Comparison of ENCODE assay signal across 7 cellular contexts in the genomic region with DNA sequence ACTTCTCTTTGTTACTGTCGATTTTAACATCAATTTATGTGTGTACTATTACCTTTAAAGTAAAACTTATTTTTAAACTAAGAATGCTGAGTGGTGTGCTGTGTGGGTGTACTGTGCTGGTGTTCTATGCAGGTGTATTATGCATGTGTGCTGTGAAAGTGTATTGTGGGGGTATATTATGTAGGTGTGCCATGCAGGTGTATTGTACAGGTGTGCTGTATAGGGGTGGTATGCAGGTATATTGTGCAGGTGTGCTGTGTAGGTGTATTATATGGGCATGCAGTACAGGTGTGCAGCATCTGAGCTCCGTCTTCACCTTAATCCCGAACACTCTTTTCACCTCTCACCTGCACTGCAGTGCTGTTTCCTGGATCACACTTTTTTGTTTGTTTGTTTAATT.
A peak's percentile ranks its signal among the peaks of the same experiment; 100 is the strongest.
DNase-seq lines count a peak whose midpoint lies in the region; ATAC-seq, FAIRE-seq and TF ChIP-seq lines count a peak whose summit lies in the region.
"Not testable (repeated sequence)": the region's sequence is repeated elsewhere in the genome, so short reads cannot be mapped to it uniquely, and the experiment has no call there.

No MANE protein-coding gene starts in this region.

- ATAC-seq in CD4-positive, CD25-positive, alpha-beta regulatory T cell (ENCODE audit: low read depth in 2 of 2); K562; natural killer cell treated with Interleukin-12 subunit alpha and Interleukin-12 subunit beta and Interleukin-15 and Interleukin-18, amount 100 ng/mL, for 72 hours: not testable (repeated sequence)

- not testable (repeated sequence) for H3K27ac ChIP-seq in CD4-positive, CD25-positive, alpha-beta regulatory T cell (ENCODE audit: insufficient read depth, low read length, poor library complexity, severe bottlenecking); K562 (ENCODE audit: extremely low read depth, low read depth, low read length)
- peak overlapping the region; percentile 87 for H3K27ac ChIP-seq in left ventricle myocardium inferior (replicated peaks)

- H3K36me3 Mint-ChIP-seq in CD4-positive, CD25-positive, alpha-beta regulatory T cell: peaks cover 14% of the 10 kb centered on the region
- peaks cover 15% of the 10 kb centered on the region for H3K36me3 Mint-ChIP-seq in activated CD4-positive, alpha-beta T cell treated with anti-CD3 and anti-CD28 coated beads, Interleukin-2, amount 10 ng/mL, durations not matched to agents 7 days and 5 days (ENCODE audit: low read depth)
- H3K36me3 Mint-ChIP-seq in activated naive CD4-positive, alpha-beta T cell treated with anti-CD3 and anti-CD28 coated beads for 36 hours (ENCODE audit: low read depth); natural killer cell treated with Interleukin-12 subunit alpha and Interleukin-12 subunit beta and Interleukin-15 and Interleukin-18, amount 100 ng/mL, for 72 hours: not testable (repeated sequence)

- intact Hi-C loops in activated naive CD4-positive, alpha-beta T cell treated with anti-CD3 and anti-CD28 coated beads for 36 hours (cut with micrococcal nuclease); K562 (cut with micrococcal nuclease); left ventricle myocardium inferior (cut with micrococcal nuclease): not testable (repeated sequence)

- H3K9me3 Mint-ChIP-seq in CD4-positive, CD25-positive, alpha-beta regulatory T cell; activated CD4-positive, alpha-beta T cell treated with anti-CD3 and anti-CD28 coated beads, Interleukin-2, amount 10 ng/mL, durations not matched to agents 7 days and 5 days; activated naive CD4-positive, alpha-beta T cell treated with anti-CD3 and anti-CD28 coated beads for 36 hours; natural killer cell treated with Interleukin-12 subunit alpha and Interleukin-12 subunit beta and Interleukin-15 and Interleukin-18, amount 100 ng/mL, for 72 hours: not testable (repeated sequence)

- H3K9me3 ChIP-seq in CD4-positive, CD25-positive, alpha-beta regulatory T cell (ENCODE audit: control insufficient read depth in 2 of 2, low read length in 2 of 2); Loucy (ENCODE audit: insufficient read depth, low read depth, low read length); K562 (replicated peaks; ENCODE audit: control insufficient read depth, insufficient read depth, low read depth, low read length); left ventricle myocardium inferior (replicated peaks): not testable (repeated sequence)

- not testable (repeated sequence) for H3F3A ChIP-seq in Loucy (ENCODE audit: low read depth)

- not testable (repeated sequence) for H3K4me1 ChIP-seq in CD4-positive, CD25-positive, alpha-beta regulatory T cell (ENCODE audit: control insufficient read depth, insufficient read depth, low read length, poor library complexity, severe bottlenecking)
- peaks cover 19% of the 10 kb centered on the region for H3K4me1 ChIP-seq in Loucy (ENCODE audit: insufficient read depth, low read length, poor library complexity, severe bottlenecking)
- H3K4me1 ChIP-seq in K562 (replicated peaks in 1 of 2; ENCODE audit: control insufficient read depth in 2 of 2, insufficient read depth in 2 of 2, low read length in 2 of 2): peaks cover 11 to 19% of the 10 kb centered on the region in 2 experiments; a peak in 4 of 5 replicates
- H3K4me1 ChIP-seq in left ventricle myocardium inferior: peaks cover 37% of the 10 kb centered on the region

- not testable (repeated sequence) for H3K27me3 Mint-ChIP-seq in CD4-positive, CD25-positive, alpha-beta regulatory T cell; activated CD4-positive, alpha-beta T cell treated with anti-CD3 and anti-CD28 coated beads, Interleukin-2, amount 10 ng/mL, durations not matched to agents 7 days and 5 days; activated naive CD4-positive, alpha-beta T cell treated with anti-CD3 and anti-CD28 coated beads for 36 hours (ENCODE audit: low read depth); natural killer cell treated with Interleukin-12 subunit alpha and Interleukin-12 subunit beta and Interleukin-15 and Interleukin-18, amount 100 ng/mL, for 72 hours

- DNase-seq in CD4-positive, CD25-positive, alpha-beta regulatory T cell; activated CD4-positive, alpha-beta T cell treated with anti-CD3 and anti-CD28 coated beads, Interleukin-2, amount 10 ng/mL, durations not matched to agents 7 days and 5 days; activated naive CD4-positive, alpha-beta T cell treated with anti-CD3 and anti-CD28 coated beads for 36 hours; K562 (ENCODE audit: extremely low read depth in 1 of 4, low spot score in 3 of 4); left ventricle myocardium inferior; natural killer cell treated with Interleukin-12 subunit alpha and Interleukin-12 subunit beta and Interleukin-15 and Interleukin-18, amount 100 ng/mL, for 72 hours (ENCODE audit: low spot score): not testable (repeated sequence)

- H3K4me2 ChIP-seq in Loucy (ENCODE audit: low read depth, low read length, poor library complexity, severe bottlenecking) (peak overlapping the region; percentile 65), K562 (ENCODE audit: insufficient read depth, low read length) (peak overlapping the region; percentile 49; the same call in 1 of the 2 replicates)

- H3K27me3 ChIP-seq in CD4-positive, CD25-positive, alpha-beta regulatory T cell (ENCODE audit: control insufficient read depth, insufficient read depth, low read length); Loucy (ENCODE audit: insufficient read depth, low read length, poor library complexity, severe bottlenecking); K562 (ENCODE audit: control insufficient read depth in 2 of 2, insufficient read depth in 2 of 2, low read length in 2 of 2); left ventricle myocardium inferior (ENCODE audit: low read depth): not testable (repeated sequence)

- H3K4me3 Mint-ChIP-seq in CD4-positive, CD25-positive, alpha-beta regulatory T cell: peak overlapping the region; percentile 31 to 73 (median 51)
- H3K4me3 Mint-ChIP-seq in activated CD4-positive, alpha-beta T cell treated with anti-CD3 and anti-CD28 coated beads, Interleukin-2, amount 10 ng/mL, durations not matched to agents 7 days and 5 days: peak overlapping the region; percentile 76
- H3K4me3 Mint-ChIP-seq in activated naive CD4-positive, alpha-beta T cell treated with anti-CD3 and anti-CD28 coated beads for 36 hours: peak overlapping the region; percentile 42
- peak overlapping the region; percentile 47 for H3K4me3 Mint-ChIP-seq in natural killer cell treated with Interleukin-12 subunit alpha and Interleukin-12 subunit beta and Interleukin-15 and Interleukin-18, amount 100 ng/mL, for 72 hours

- H3K36me3 ChIP-seq in CD4-positive, CD25-positive, alpha-beta regulatory T cell (ENCODE audit: control insufficient read depth, insufficient read depth, low read length); Loucy (ENCODE audit: insufficient read depth, low read length): not testable (repeated sequence)
- H3K36me3 ChIP-seq in K562 (ENCODE audit: control insufficient read depth, insufficient read depth, low read length) (peaks cover 30% of the 10 kb centered on the region; the same call in 2 of the 3 replicates), left ventricle myocardium inferior (peaks cover 14% of the 10 kb centered on the region)

- in situ Hi-C loops in K562 (cut with MboI): loop anchor here (5.0 kb wide), 1 partner anchor 597 kb away; no protein-coding TSS in a partner anchor

- H3K79me2 ChIP-seq in Loucy (ENCODE audit: insufficient read depth, low read length) (peaks cover 46% of the 10 kb centered on the region), K562 (ENCODE audit: control insufficient read depth, insufficient read depth, low read length) (peaks cover 44% of the 10 kb centered on the region)

- not testable (repeated sequence) for H4K20me1 ChIP-seq in Loucy (ENCODE audit: insufficient read depth, low read length, poor library complexity, severe bottlenecking); K562 (replicated peaks; ENCODE audit: control insufficient read depth, insufficient read depth, low read length)

- CTCF ChIA-PET in activated CD4-positive, alpha-beta T cell treated with anti-CD3 and anti-CD28 coated beads, Interleukin-2, amount 10 ng/mL, durations not matched to agents 7 days and 5 days (lab: Charles Lee); activated naive CD4-positive, alpha-beta T cell treated with anti-CD3 and anti-CD28 coated beads for 36 hours (lab: Charles Lee); K562 (lab: Yijun Ruan, JAX; ENCODE audit: low intra/inter-chr PET ratio): not testable (repeated sequence)

- POLR2A ChIA-PET in activated CD4-positive, alpha-beta T cell treated with anti-CD3 and anti-CD28 coated beads, Interleukin-2, amount 10 ng/mL, durations not matched to agents 7 days and 5 days (lab: Charles Lee): not testable (repeated sequence)
- POLR2A ChIA-PET in K562 (lab: Yijun Ruan, JAX): interaction anchor here (0.5 kb wide), 1 partner anchor 258 kb away, joined by 3 read pairs; no protein-coding TSS in a partner anchor

- not testable (repeated sequence) for H3K9ac ChIP-seq in Loucy (ENCODE audit: low read depth, low read length, poor library complexity, severe bottlenecking); K562 (ENCODE audit: insufficient read depth in 1 of 2, low read depth in 2 of 2, low read length in 2 of 2)

- not testable (repeated sequence) for H3K9me2 ChIP-seq in Loucy (replicated peaks; ENCODE audit: low read depth, low read length)

- H2AFZ ChIP-seq in Loucy (ENCODE audit: low read length); K562 (ENCODE audit: low read depth, low read length): not testable (repeated sequence)

- peak overlapping the region in 2 of 3 donors; percentile 32 to 46 for H3K27ac Mint-ChIP-seq in CD4-positive, CD25-positive, alpha-beta regulatory T cell
- H3K27ac Mint-ChIP-seq in activated CD4-positive, alpha-beta T cell treated with anti-CD3 and anti-CD28 coated beads, Interleukin-2, amount 10 ng/mL, durations not matched to agents 7 days and 5 days; activated naive CD4-positive, alpha-beta T cell treated with anti-CD3 and anti-CD28 coated beads for 36 hours; natural killer cell treated with Interleukin-12 subunit alpha and Interleukin-12 subunit beta and Interleukin-15 and Interleukin-18, amount 100 ng/mL, for 72 hours: not testable (repeated sequence)

- TF ChIP-seq EP300 in K562 (IDR thresholded peaks at IDR 0.05; ENCODE audit: low read length): not testable (repeated sequence)

- H3K4me3 ChIP-seq in CD4-positive, CD25-positive, alpha-beta regulatory T cell (ENCODE audit: low read depth, low read length); K562: not testable (repeated sequence)
- H3K4me3 ChIP-seq in Loucy (ENCODE audit: low read length, poor library complexity, severe bottlenecking) (peak overlapping the region; percentile 26), left ventricle myocardium inferior (peak overlapping the region; percentile 57)

- H3K9me1 ChIP-seq in K562 (ENCODE audit: control insufficient read depth, insufficient read depth, low read length): not testable (repeated sequence)

- WGBS in K562 (ENCODE audit: insufficient coverage, low coverage, missing lambda C conversion rate): 54% methylated on average over 2 of the region's 3 CpGs

- TF ChIP-seq RAD21 in K562 (CRISPR knock-in tag; conservative IDR thresholded peaks at IDR 0.05 in 1 of 2, IDR thresholded peaks at IDR 0.05 in 1 of 2): not testable (repeated sequence)

- not testable (repeated sequence) for TF ChIP-seq CTCF in Loucy (conservative IDR thresholded peaks at IDR 0.05; ENCODE audit: low read length); K562 (IDR thresholded peaks at IDR 0.05 in 2 of 3, conservative IDR thresholded peaks at IDR 0.05 in 1 of 3; ENCODE audit: insufficient read depth in 2 of 3, low read depth in 1 of 3, low read length in 3 of 3); left ventricle myocardium inferior (IDR thresholded peaks at IDR 0.05; ENCODE audit: borderline replicate concordance)

- not testable (repeated sequence) for TF ChIP-seq POLR2A in K562 (conservative IDR thresholded peaks at IDR 0.05)

- FAIRE-seq in K562 (lab: Jason Lieb, UNC): not testable (repeated sequence)

- not testable (repeated sequence) for BruUV-seq in K562 (replicated peaks; lab: Mats Ljungman, UMichigan)

- H3K4me1 Mint-ChIP-seq in CD4-positive, CD25-positive, alpha-beta regulatory T cell: peaks cover 6 to 55% (median 26%) of the 10 kb centered on the region in 4 donors
- H3K4me1 Mint-ChIP-seq in activated CD4-positive, alpha-beta T cell treated with anti-CD3 and anti-CD28 coated beads, Interleukin-2, amount 10 ng/mL, durations not matched to agents 7 days and 5 days: peaks cover 37% of the 10 kb centered on the region
- peaks cover 28% of the 10 kb centered on the region for H3K4me1 Mint-ChIP-seq in activated naive CD4-positive, alpha-beta T cell treated with anti-CD3 and anti-CD28 coated beads for 36 hours (ENCODE audit: low read depth)
- peaks cover 23% of the 10 kb centered on the region in 2 donors for H3K4me1 Mint-ChIP-seq in natural killer cell treated with Interleukin-12 subunit alpha and Interleukin-12 subunit beta and Interleukin-15 and Interleukin-18, amount 100 ng/mL, for 72 hours (ENCODE audit: low read depth in 2 of 2)
